In the genomic region with DNA sequence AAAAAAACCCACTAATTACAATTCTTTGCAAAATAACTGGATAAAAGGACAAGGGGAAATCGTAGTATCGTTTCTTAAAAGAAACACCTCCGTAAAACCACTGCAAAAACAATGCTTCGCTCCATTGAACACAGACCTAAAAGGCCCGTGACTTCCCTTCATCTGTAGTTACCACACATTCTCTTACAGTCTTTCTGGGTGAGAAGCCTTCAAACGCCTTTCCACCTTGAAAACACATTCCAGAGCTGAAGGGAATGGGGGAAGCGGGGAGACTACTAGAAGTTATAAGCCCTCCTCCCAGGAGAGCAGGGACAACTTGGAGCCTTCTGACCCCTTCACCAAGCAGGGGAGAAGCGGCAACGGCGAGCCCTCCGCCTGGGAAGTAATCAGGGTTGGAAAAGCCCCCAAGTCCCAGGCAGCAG, we compare ENCODE assay signal across 1 cellular context.
TF ChIP-seq lines count a peak whose summit lies in the region.

No MANE protein-coding gene starts in this region.

TF ChIP-seq in K562, 482 proteins besides CTCF, POLR2A, EP300 and RAD21 (continued from another document):
- TF ChIP-seq RAD51 (IDR thresholded peaks at IDR 0.05; ENCODE audit: borderline replicate concordance, low read depth), result peak; percentile 9; the same call in 1 of the 2 replicates
- TF ChIP-seq SAFB2 (IDR thresholded peaks at IDR 0.05; ENCODE audit: borderline replicate concordance, low read depth, low read length, severe bottlenecking), result no peak
- TF ChIP-seq, protein P1, sequence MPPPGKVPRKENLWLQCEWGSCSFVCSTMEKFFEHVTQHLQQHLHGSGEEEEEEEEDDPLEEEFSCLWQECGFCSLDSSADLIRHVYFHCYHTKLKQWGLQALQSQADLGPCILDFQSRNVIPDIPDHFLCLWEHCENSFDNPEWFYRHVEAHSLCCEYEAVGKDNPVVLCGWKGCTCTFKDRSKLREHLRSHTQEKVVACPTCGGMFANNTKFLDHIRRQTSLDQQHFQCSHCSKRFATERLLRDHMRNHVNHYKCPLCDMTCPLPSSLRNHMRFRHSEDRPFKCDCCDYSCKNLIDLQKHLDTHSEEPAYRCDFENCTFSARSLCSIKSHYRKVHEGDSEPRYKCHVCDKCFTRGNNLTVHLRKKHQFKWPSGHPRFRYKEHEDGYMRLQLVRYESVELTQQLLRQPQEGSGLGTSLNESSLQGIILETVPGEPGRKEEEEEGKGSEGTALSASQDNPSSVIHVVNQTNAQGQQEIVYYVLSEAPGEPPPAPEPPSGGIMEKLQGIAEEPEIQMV (tag; conservative IDR thresholded peaks at IDR 0.05; ENCODE audit: low read depth), result no peak
- no peak for TF ChIP-seq MCM2 (IDR thresholded peaks at IDR 0.05; ENCODE audit: low read depth)
- no peak for TF ChIP-seq RUNX1 (IDR thresholded peaks at IDR 0.05; ENCODE audit: low read depth)
- TF ChIP-seq ZNF449 (CRISPR knock-in tag; IDR thresholded peaks at IDR 0.05), result no peak
- no peak for TF ChIP-seq PRMT5 (CRISPR knock-in tag; IDR thresholded peaks at IDR 0.05)
- no peak for TF ChIP-seq FUS (optimal IDR thresholded peaks at IDR 0.05; ENCODE audit: low read depth, low read length)
- TF ChIP-seq TSC22D4 (tag; IDR thresholded peaks at IDR 0.05), result no peak
- no peak for TF ChIP-seq ZNF512 (tag; IDR thresholded peaks at IDR 0.05)
- TF ChIP-seq ZNF57 (CRISPR knock-in tag; IDR thresholded peaks at IDR 0.05), result 0 out of 2 replicates have a peak, but pooled peaks have one; percentile 3
TF ChIP-seq in K562: peak in this region for 4.
